Comparison of ENCODE assay signal across 8 cellular contexts in the genomic region with DNA sequence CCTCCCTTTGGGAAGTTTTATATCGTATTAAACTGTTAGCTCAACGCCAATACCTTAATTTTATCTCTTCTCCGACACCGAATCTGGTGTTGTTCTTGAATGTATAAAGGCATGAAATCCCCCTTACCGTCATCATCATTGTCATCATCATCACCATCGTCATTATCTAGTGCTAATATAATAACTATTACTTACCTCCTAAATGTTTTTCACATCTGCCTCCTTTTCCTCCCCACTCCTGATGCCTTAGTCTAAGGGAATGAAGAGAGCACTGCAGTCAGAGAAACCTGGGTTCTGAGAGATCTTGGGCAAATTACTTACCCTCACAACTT. TPM values are rescaled to one million over a fixed set of nuclear protein-coding genes. Genes with fewer than 3 reads are reported as not detected.
DNase-seq lines count a peak whose midpoint lies in the region; ATAC-seq and TF ChIP-seq lines count a peak whose summit lies in the region.

No MANE protein-coding gene starts in this region.

- no peak for DNase-seq in activated T-cell treated with anti-CD3 and anti-CD28 coated beads, Interleukin-2, amount 50 U/mL, for 72 hours
- no peak for DNase-seq in activated T-cell treated with anti-CD3 and anti-CD28 coated beads, Interleukin-2, amount 50 U/mL, for 48 hours
- DNase-seq in NCI-H2227 treated with DMSO at 0.1 percent for 48 hours (lab: John Stamatoyannopoulos, UW) (no peak), NCI-H2081 treated with DMSO at 0.1 percent for 48 hours (lab: John Stamatoyannopoulos, UW) (no peak)

- peaks cover 5% of the 10 kb centered on the region; the same call in 1 of the 2 replicates for H4K20me1 ChIP-seq in SU-DHL-6 (ENCODE audit: low read depth, low read length)

- H3F3A ChIP-seq in SU-DHL-6 (ENCODE audit: insufficient read depth), result peaks cover 6% of the 10 kb centered on the region; the same call in 1 of the 2 replicates

- peak overlapping the region; percentile 58 for H3K4me3 ChIP-seq in SU-DHL-6 (ENCODE audit: insufficient read depth, low read length, poor library complexity, severe bottlenecking)
- H3K4me3 ChIP-seq in iPS-11a (ENCODE audit: low read depth, low read length), result peak overlapping the region; percentile 28
- H3K4me3 ChIP-seq in stomach smooth muscle (ENCODE audit: low read length in 2 of 2), result peak overlapping the region; percentile 76 to 80

- H3K9ac ChIP-seq in SU-DHL-6 (ENCODE audit: low read length) (peak overlapping the region; percentile 60), stomach smooth muscle (ENCODE audit: low read length in 2 of 2) (peak overlapping the region; percentile 13 to 55)

- H3K9me2 ChIP-seq in SU-DHL-6 (replicated peaks; ENCODE audit: insufficient read depth, low read length), result no peaks in the 10 kb centered on the region

- no peak overlapping the region for H3K27ac Mint-ChIP-seq in activated T-cell treated with anti-CD3 and anti-CD28 coated beads, Interleukin-2, amount 50 U/mL, for 72 hours

- H3K9me3 ChIP-seq in SU-DHL-6 (ENCODE audit: insufficient read depth, low read length) (no peaks in the 10 kb centered on the region), stomach smooth muscle (ENCODE audit: control insufficient read depth in 2 of 2, low read length in 2 of 2) (no peaks in the 10 kb centered on the region)

- H3K36me3 ChIP-seq in SU-DHL-6 (ENCODE audit: low read length), result peaks cover 16% of the 10 kb centered on the region
- H3K36me3 ChIP-seq in stomach smooth muscle (ENCODE audit: control insufficient read depth in 2 of 2, insufficient read depth in 2 of 2, low read length in 2 of 2), result peaks cover 0 to 9% of the 10 kb centered on the region in 2 donors

- H3K4me3 Mint-ChIP-seq in activated T-cell treated with anti-CD3 and anti-CD28 coated beads, Interleukin-2, amount 50 U/mL, for 72 hours, result peak overlapping the region; percentile 75 to 88

- no peak for ATAC-seq in activated T-cell treated with anti-CD3 and anti-CD28 coated beads, Interleukin-2, amount 50 U/mL, for 72 hours (replicated peaks in 1 of 2)
- no peak for ATAC-seq in HG03565 (IDR thresholded peaks at IDR 0.05; ENCODE audit: unreplicated experiment)

- H3K4me2 ChIP-seq in SU-DHL-6 (ENCODE audit: low read depth, low read length, poor library complexity, severe bottlenecking), result peak overlapping the region; percentile 81

- peaks cover 62% of the 10 kb centered on the region for H3K4me1 Mint-ChIP-seq in activated T-cell treated with anti-CD3 and anti-CD28 coated beads, Interleukin-2, amount 50 U/mL, for 72 hours (ENCODE audit: low read depth)

- H3K27me3 ChIP-seq in SU-DHL-6 (ENCODE audit: low read length) (no peaks in the 10 kb centered on the region), stomach smooth muscle (ENCODE audit: control insufficient read depth in 1 of 2, insufficient read depth in 2 of 2, low read length in 2 of 2) (no peaks in the 10 kb centered on the region)

- H3K36me3 Mint-ChIP-seq in activated T-cell treated with anti-CD3 and anti-CD28 coated beads, Interleukin-2, amount 50 U/mL, for 72 hours (ENCODE audit: insufficient read depth in 2 of 2), result peaks cover 7 to 16% of the 10 kb centered on the region in 2 donors

- H3K9me3 Mint-ChIP-seq in activated T-cell treated with anti-CD3 and anti-CD28 coated beads, Interleukin-2, amount 50 U/mL, for 72 hours, result no peaks in the 10 kb centered on the region

- TF ChIP-seq CTCF in SU-DHL-6 (IDR thresholded peaks at IDR 0.05; ENCODE audit: insufficient read depth, low read length, poor library complexity, severe bottlenecking), result no peak

- H2AFZ ChIP-seq in SU-DHL-6 (ENCODE audit: low read depth, low read length, severe bottlenecking), result peak overlapping the region; percentile 96

- H3K4me1 ChIP-seq in stomach smooth muscle (ENCODE audit: control insufficient read depth, insufficient read depth, low read length), result peaks cover 18% of the 10 kb centered on the region

- no peak overlapping the region for H3K27ac ChIP-seq in SU-DHL-6 (ENCODE audit: low read depth, low read length)
- H3K27ac ChIP-seq in stomach smooth muscle (ENCODE audit: low read length), result no peak overlapping the region

- peaks cover 42% of the 10 kb centered on the region for H3K79me2 ChIP-seq in SU-DHL-6 (ENCODE audit: insufficient read depth, low read length)

- no peaks in the 10 kb centered on the region for H3K27me3 Mint-ChIP-seq in activated T-cell treated with anti-CD3 and anti-CD28 coated beads, Interleukin-2, amount 50 U/mL, for 72 hours (ENCODE audit: low read depth)

RNA-seq across cellular contexts. Expression of gene ZBTB24, which starts 0.7 kb away (rescaled TPM):
- total RNA-seq in activated T-cell treated with anti-CD3 and anti-CD28 coated beads, Interleukin-2, amount 50 U/mL, for 72 hours, result 10 to 100 TPM; 14.2 to 15.9 TPM

RNA-seq across cellular contexts. Expression of gene MICAL1, which starts 28.1 kb away (rescaled TPM):
- total RNA-seq in activated T-cell treated with anti-CD3 and anti-CD28 coated beads, Interleukin-2, amount 50 U/mL, for 72 hours, result 10 to 100 TPM; 70.4 to 76.7 TPM

RNA-seq across cellular contexts. Expression of gene SMPD2, which starts 43.2 kb away (rescaled TPM):
- 1 to 10 TPM; 6.7 to 8.8 TPM for total RNA-seq in activated T-cell treated with anti-CD3 and anti-CD28 coated beads, Interleukin-2, amount 50 U/mL, for 72 hours

RNA-seq across cellular contexts. Expression of gene PPIL6, which starts 43.3 kb away (rescaled TPM):
- under 1 TPM; 0.17 to 0.56 TPM for total RNA-seq in activated T-cell treated with anti-CD3 and anti-CD28 coated beads, Interleukin-2, amount 50 U/mL, for 72 hours

Comparison
In these comparisons a context has a peak if more than half of its experiments do, and no peak if none do; other contexts are left out.
1. H3K4me3 ChIP-seq: peak in every context shown above with its lines; median percentile 78 in stomach smooth muscle; 58 in SU-DHL-6; 28 in iPS-11a.